Comparison of ENCODE assay signal across 8 cellular contexts in the genomic region with DNA sequence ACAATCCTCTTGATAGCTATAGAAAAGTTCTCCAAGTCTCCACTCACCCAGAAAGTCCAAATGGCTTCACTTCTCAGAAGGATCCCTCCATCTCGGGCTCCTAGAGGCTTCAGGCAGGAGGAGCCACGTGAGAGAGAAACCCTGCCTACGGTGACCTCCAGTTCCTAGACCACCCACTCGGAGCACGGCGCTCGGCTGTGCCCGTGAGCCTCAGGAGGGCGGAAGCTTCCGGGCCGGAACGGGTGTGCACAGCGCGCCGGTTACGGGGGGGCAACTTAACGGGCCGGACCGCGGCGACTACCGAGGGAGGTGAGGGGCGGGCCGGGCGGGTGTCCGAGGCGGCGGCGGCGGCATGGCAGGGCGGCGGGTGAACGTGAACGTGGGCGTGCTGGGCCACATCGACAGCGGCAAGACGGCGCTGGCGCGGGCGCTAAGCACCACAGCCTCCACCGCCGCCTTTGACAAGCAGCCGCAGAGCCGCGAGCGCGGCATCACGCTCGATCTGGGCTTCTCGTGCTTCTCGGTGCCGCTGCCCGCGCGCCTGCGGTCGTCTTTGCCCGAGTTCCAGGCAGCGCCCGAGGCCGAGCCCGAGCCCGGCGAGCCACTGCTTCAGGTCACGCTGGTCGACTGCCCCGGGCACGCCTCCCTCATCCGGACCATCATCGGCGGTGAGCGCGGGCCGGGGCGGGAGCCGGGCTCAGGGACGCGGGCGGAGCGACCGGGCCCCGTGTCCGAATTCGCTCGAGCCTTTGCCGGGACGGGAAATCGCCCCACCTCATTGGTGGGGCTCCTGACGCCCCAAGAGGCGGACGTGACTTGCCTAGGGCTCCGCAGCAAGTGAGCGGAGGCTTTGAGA. TPM values are rescaled to one million over a fixed set of nuclear protein-coding genes. Genes with fewer than 3 reads are reported as not detected.
DNase-seq lines count a peak whose midpoint lies in the region; ATAC-seq and TF ChIP-seq lines count a peak whose summit lies in the region.

TSS of gene EEFSEC (plus strand) at position 326 of the 856 bp plus-strand sequence. CDS start at position 353, 27 bp downstream.

- H3K27me3 Mint-ChIP-seq in immature natural killer cell (ENCODE audit: low read depth in 3 of 3): peaks cover 3 to 5% (median 4%) of the 10 kb centered on the region in 3 donors

- dilution Hi-C loops in mammary epithelial cell (cut with HindIII; ENCODE audit: low sequenced_read_pairs): no loop called here

- CTCF ChIA-PET in AG04450 (lab: Charles Lee) (interaction anchor here (0.6 to 0.9 kb wide), 3 partner anchors 17 to 70 kb away, joined by 3 to 4 read pairs (median 3); no protein-coding TSS in a partner anchor), mammary epithelial cell (lab: Charles Lee; ENCODE audit: low non-redundant PET) (interaction anchor here (1.1 kb wide), 1 partner anchor 270 kb away, joined by 12 read pairs; no protein-coding TSS in a partner anchor)

- TF ChIP-seq CTCF in AG04450 (IDR thresholded peaks at IDR 0.05; ENCODE audit: low read depth, low read length) (no peak), WI38 (IDR thresholded peaks at IDR 0.05; ENCODE audit: low read depth, low read length) (no peak), mammary epithelial cell (conservative IDR thresholded peaks at IDR 0.05 in 1 of 2, IDR thresholded peaks at IDR 0.05 in 1 of 2; ENCODE audit: extremely low read depth in 1 of 2, insufficient read depth in 1 of 2, low read depth in 1 of 2, low read length in 2 of 2) (no peak), spleen (IDR thresholded peaks at IDR 0.05 in 8 of 11, conservative IDR thresholded peaks at IDR 0.05 in 3 of 11) (peak in 1 of 11 experiments; percentile 16)

- POLR2A ChIA-PET in AG04450 (lab: Yijun Ruan, JAX): interaction anchor here (0.7 to 1.2 kb wide), 4 partner anchors 30 to 419 kb away, joined by 3 to 12 read pairs (median 6); partner anchors contain the start of genes RUVBL1 and SEC61A1

- no peaks in the 10 kb centered on the region for H4K20me1 ChIP-seq in mammary epithelial cell (ENCODE audit: insufficient read depth, low read length)

- H3K4me1 ChIP-seq in mammary epithelial cell (ENCODE audit: insufficient read depth, low read length) (peaks cover 5% of the 10 kb centered on the region), spleen (peaks cover 12 to 29% (median 21%) of the 10 kb centered on the region in 6 donors)

- ATAC-seq in GM18870 (IDR thresholded peaks at IDR 0.05; ENCODE audit: unreplicated experiment) (peak; percentile 64), HG03103 (IDR thresholded peaks at IDR 0.05; ENCODE audit: low read depth, unreplicated experiment) (peak; percentile 89)

- peak within 1 kb of the TSS; percentile 80 to 96 (median 91) for H3K4me3 Mint-ChIP-seq in immature natural killer cell

- H3K4me2 ChIP-seq in mammary epithelial cell (ENCODE audit: insufficient read depth, low read depth, low read length): peak within 1 kb of the TSS; percentile 86

- peaks cover 24 to 25% of the 10 kb centered on the region in 2 donors for H3K4me1 Mint-ChIP-seq in immature natural killer cell

- H3K4me3 ChIP-seq in AG04450 (ENCODE audit: low read depth, low read length) (peak within 1 kb of the TSS; percentile 75), WI38 (ENCODE audit: low read depth, low read length) (peak within 1 kb of the TSS; percentile 79), mammary epithelial cell (replicated peaks in 1 of 3; ENCODE audit: insufficient read depth in 1 of 3, low read depth in 2 of 3, low read length in 3 of 3) (peak within 1 kb of the TSS; percentile 89 to 97 (median 90)), spleen (peak within 1 kb of the TSS; percentile 67 to 96 (median 86))

- peak within 1 kb of the TSS; percentile 100 for H2AFZ ChIP-seq in mammary epithelial cell (ENCODE audit: low read depth, low read length)

- H3K27ac ChIP-seq in AG04450 (ENCODE audit: low read depth, low read length) (peak within 1 kb of the TSS; percentile 39), mammary epithelial cell (ENCODE audit: insufficient read depth, low read depth, low read length) (peak within 1 kb of the TSS; percentile 78), spleen (peak within 1 kb of the TSS; percentile 81 to 92 (median 88))

- H3K9ac ChIP-seq in mammary epithelial cell (ENCODE audit: insufficient read depth, low read length): peak within 1 kb of the TSS; percentile 66

- H3K27me3 ChIP-seq in AG04450 (ENCODE audit: control insufficient read depth, insufficient read depth, low read length) (no peaks in the 10 kb centered on the region), mammary epithelial cell (ENCODE audit: insufficient read depth, low read length) (no peaks in the 10 kb centered on the region), spleen (replicated peaks in 1 of 7) (no peaks in the 10 kb centered on the region)

- 2% methylated on average over 8 of the region's 95 CpGs for WGBS in mammary epithelial cell (ENCODE audit: low coverage, missing lambda C conversion rate)
- 0 to 1% (median 0%) methylated on average over 27 to 95 of the region's 95 CpGs for WGBS in spleen, 5 donors

- DNase-seq in AG04450 (ENCODE audit: low read depth, low spot score) (peak; percentile 41), NCI-H2196 (lab: John Stamatoyannopoulos, UW; ENCODE audit: unreplicated experiment) (peak; percentile 89), mammary epithelial cell (peak; percentile 83), immature natural killer cell (peak; percentile 82 to 86 (median 85)), spleen (peak; percentile 96)

- H3K36me3 ChIP-seq in mammary epithelial cell (ENCODE audit: insufficient read depth, low read length) (no peaks in the 10 kb centered on the region), spleen (peaks cover 0 to 19% (median 8%) of the 10 kb centered on the region in 6 donors)

- peaks cover 5 to 15% (median 10%) of the 10 kb centered on the region in 3 donors for H3K36me3 Mint-ChIP-seq in immature natural killer cell

- H3K9me3 Mint-ChIP-seq in immature natural killer cell: no peaks in the 10 kb centered on the region

- peak in 1 of 3 donors; percentile 22 for TF ChIP-seq POLR2A in spleen (IDR thresholded peaks at IDR 0.05)

- H3K27ac Mint-ChIP-seq in immature natural killer cell: peak within 1 kb of the TSS; percentile 83 to 96 (median 88)

- intact Hi-C loops in mammary epithelial cell (cut with micrococcal nuclease): loop anchor here (1.0 to 5.0 kb wide), 2 partner anchors 30 to 41 kb away; partner anchors contain the start of gene RUVBL1
- intact Hi-C loops in spleen (cut with DNase I; ENCODE audit: low total_unique reads): no loop called here

- peaks cover 22% of the 10 kb centered on the region for H3K79me2 ChIP-seq in mammary epithelial cell (ENCODE audit: insufficient read depth, low read length)

- in situ Hi-C loops in mammary epithelial cell (cut with MboI; ENCODE audit: low sequenced_read_pairs in 2 of 2): no loop called here

- BruUV-seq in mammary epithelial cell (replicated peaks; lab: Mats Ljungman, UMichigan): no TSS peak

- H3K9me3 ChIP-seq in AG04450 (ENCODE audit: control insufficient read depth, insufficient read depth, low read length) (no peaks in the 10 kb centered on the region), mammary epithelial cell (replicated peaks; ENCODE audit: insufficient read depth, low read length) (no peaks in the 10 kb centered on the region), spleen (peaks cover 0 to 4% (median 0%) of the 10 kb centered on the region in 8 donors)

RNA-seq across cellular contexts. Expression of gene EEFSEC, which starts in this region (rescaled TPM):
- polyA plus RNA-seq in AG04450 (2011; rRNA removed) (6.8 and 8.7 TPM in 2 replicates), mammary epithelial cell (13.8 TPM), immature natural killer cell (10 to 100 TPM; 14.5 to 26.9 (median 26.1) TPM), spleen (10 to 100 TPM in 2 of 3 donors, 1 to 10 TPM in 1; 8.5 to 14.2 (median 11.7) TPM)
- 9.2 and 11.5 TPM in 2 replicates for polyA minus RNA-seq in AG04450 (2011; rRNA and poly(A)+ RNA removed)
- total RNA-seq in mammary epithelial cell (10 to 100 TPM in 1 of 2 donors, 1 to 10 TPM in 1; 7.0 to 15.9 TPM), spleen (10 to 100 TPM; 10.9 to 19.2 (median 16.1) TPM)
- 13.5 TPM for polyA minus RNA-seq in mammary epithelial cell

Comparison
In these comparisons a context has a peak if more than half of its experiments do, and no peak if none do; other contexts are left out.
1. Peak in every context shown above with its lines: DNase-seq, ATAC-seq, H3K4me3 ChIP-seq and H3K27ac ChIP-seq.
2. DNase-seq: peak in every context shown above with its lines; median percentile 96 in spleen; 89 in NCI-H2196; 85 in immature natural killer cell; 83 in mammary epithelial cell; 41 in AG04450.